ENCODE assay signal across 13 cellular contexts in the genomic region with DNA sequence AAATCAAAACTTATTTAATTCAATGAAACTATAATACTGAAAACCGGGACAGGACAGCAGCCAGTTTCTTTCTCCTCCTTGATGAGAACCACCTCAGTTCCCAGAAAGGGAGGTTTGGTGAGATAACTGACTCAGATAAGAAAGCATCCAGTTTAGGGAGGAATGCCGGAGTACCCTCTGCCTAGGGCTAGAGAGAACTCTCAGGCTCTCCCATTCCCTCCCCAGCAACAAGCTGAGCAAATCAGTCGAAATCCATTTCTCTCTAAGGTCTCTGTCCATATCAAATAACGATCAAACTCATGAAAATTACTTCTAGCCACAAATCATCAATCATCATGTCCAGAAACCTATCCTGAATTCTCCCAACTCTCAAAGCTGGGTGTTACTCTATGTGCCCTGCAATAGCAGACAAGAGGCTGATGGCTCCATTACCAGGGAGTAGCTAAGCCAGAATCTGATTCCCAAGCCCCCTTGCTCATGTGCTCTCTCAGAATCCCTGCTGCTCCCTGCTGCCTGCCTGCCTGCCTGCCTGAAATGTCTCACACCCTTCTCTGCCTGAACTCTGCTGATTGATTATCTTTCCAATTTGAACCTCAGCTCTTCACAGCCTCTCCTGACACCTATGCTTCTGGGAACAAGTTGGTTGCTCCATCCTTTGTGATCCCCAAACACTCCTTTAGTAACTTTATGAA. TPM values are rescaled to one million over a fixed set of nuclear protein-coding genes. Genes with fewer than 3 reads are reported as not detected.
DNase-seq lines count a peak whose midpoint lies in the region; ATAC-seq, FAIRE-seq and TF ChIP-seq lines count a peak whose summit lies in the region.
"Had no signal": no experiment of that assay in that cellular context is flagged by ENCODE, and none has a peak within 500 bp of the region (broad histone marks: within the 10 kb centered on the region; RNA-seq: fewer than 3 reads in every experiment).

No MANE protein-coding gene starts in this region.

- H3K4me3 Mint-ChIP-seq in Calu3 (ENCODE audit: low read depth, unreplicated experiment) = peak overlapping the region; percentile 81
- H3K4me3 Mint-ChIP-seq in H9 = peak overlapping the region; percentile 5 to 53
- peak overlapping the region; percentile 96 for H3K4me3 Mint-ChIP-seq in astrocyte (ENCODE audit: unreplicated experiment)

- H2BK15ac ChIP-seq in H9 (ENCODE audit: low read depth, low read length) = no peak overlapping the region

- H3K9me3 ChIP-seq in H9 (ENCODE audit: control insufficient read depth, low read depth, low read length) = no peaks in the 10 kb centered on the region
- H3K9me3 ChIP-seq in astrocyte (ENCODE audit: insufficient read depth, low read depth, low read length) = no peaks in the 10 kb centered on the region
- no peaks in the 10 kb centered on the region for H3K9me3 ChIP-seq in mucosa of stomach (ENCODE audit: control insufficient read depth, low read length)
- H3K9me3 ChIP-seq in ascending aorta = no peaks in the 10 kb centered on the region
- H3K9me3 ChIP-seq: MG63 had no signal

- H3K36me3 Mint-ChIP-seq in Calu3 (ENCODE audit: insufficient read depth, unreplicated experiment) (peaks cover 86% of the 10 kb centered on the region), H9 (ENCODE audit: insufficient read depth in 1 of 3, low read depth in 3 of 3) (peaks cover 17 to 37% (median 30%) of the 10 kb centered on the region in 3 experiments), astrocyte (ENCODE audit: low read depth, unreplicated experiment) (peaks cover 33% of the 10 kb centered on the region)

- H3K27ac Mint-ChIP-seq in Calu3 (ENCODE audit: unreplicated experiment) = peak overlapping the region; percentile 15
- peak overlapping the region; percentile 1 to 85 (median 36); a peak in 6 of 7 replicates for H3K27ac Mint-ChIP-seq in H9
- no peak overlapping the region for H3K27ac Mint-ChIP-seq in astrocyte (ENCODE audit: unreplicated experiment)

- H2BK20ac ChIP-seq in H9 (ENCODE audit: low read depth, low read length, poor library complexity, severe bottlenecking) = no peak overlapping the region

- no peaks in the 10 kb centered on the region for H3K9me3 Mint-ChIP-seq in Calu3 (ENCODE audit: low read depth, unreplicated experiment)
- H3K9me3 Mint-ChIP-seq in H9 = peaks cover 0 to 2% of the 10 kb centered on the region in 2 experiments; a peak in 2 of 5 replicates
- H3K9me3 Mint-ChIP-seq in astrocyte (ENCODE audit: unreplicated experiment) = no peaks in the 10 kb centered on the region

- H3K79me1 ChIP-seq in H9 (ENCODE audit: insufficient read depth, low read depth, low read length, poor library complexity, severe bottlenecking) = no peaks in the 10 kb centered on the region

- H2AK5ac ChIP-seq in H9 (ENCODE audit: insufficient read length, low read length) = no peak overlapping the region

- WGBS in H9 (ENCODE audit: extremely low coverage, insufficient read length, low lambda C conversion rate) = no CpG with 5 or more reads among the region's 4 CpGs

- no peak for FAIRE-seq in astrocyte (lab: Jason Lieb, UNC)

- H2AFZ ChIP-seq in H9 (ENCODE audit: low read length) (no peak overlapping the region), astrocyte (ENCODE audit: low read depth, low read length) (no peak overlapping the region)

- peak overlapping the region; percentile 18 for H3K4me2 ChIP-seq in H9 (ENCODE audit: insufficient read depth, insufficient read length, low read length)
- no peak overlapping the region for H3K4me2 ChIP-seq in astrocyte (ENCODE audit: low read length)

- H4K91ac ChIP-seq in H9 (ENCODE audit: insufficient read length, low read depth, low read length) = no peak overlapping the region

- no peak overlapping the region for H3K56ac ChIP-seq in H9 (ENCODE audit: insufficient read length, low read depth, low read length)

- H4K8ac ChIP-seq in H9 (replicated peaks; ENCODE audit: insufficient read length, low read depth, low read length) = no peak overlapping the region

- H3K18ac ChIP-seq in H9 (ENCODE audit: insufficient read length, low read depth, low read length) = no peak overlapping the region

- H3K4me1 Mint-ChIP-seq in Calu3 (ENCODE audit: low read depth, unreplicated experiment) (peaks cover 28% of the 10 kb centered on the region), H9 (peaks cover 43 to 46% of the 10 kb centered on the region in 2 experiments), astrocyte (ENCODE audit: low read depth, unreplicated experiment) (peaks cover 25% of the 10 kb centered on the region)

- H3K4ac ChIP-seq in H9 (ENCODE audit: low read depth, low read length) = no peak overlapping the region

- H3K27me3 Mint-ChIP-seq in Calu3 (ENCODE audit: unreplicated experiment) (no peaks in the 10 kb centered on the region), H9 (ENCODE audit: low read depth) (no peaks in the 10 kb centered on the region), astrocyte (ENCODE audit: low read depth, unreplicated experiment) (no peaks in the 10 kb centered on the region)

- no peak overlapping the region for H3K4me3 ChIP-seq in astrocyte (ENCODE audit: insufficient read depth, low read depth, low read length)
- no peak overlapping the region for H3K4me3 ChIP-seq in mucosa of stomach (ENCODE audit: low read length)
- H3K4me3 ChIP-seq in ascending aorta = no peak overlapping the region
- H3K4me3 ChIP-seq: MG63 had no signal

- H4K20me1 ChIP-seq in H9 (ENCODE audit: control insufficient read depth, insufficient read depth, insufficient read length) (no peaks in the 10 kb centered on the region), astrocyte (ENCODE audit: insufficient read depth, low read length) (peaks cover 4% of the 10 kb centered on the region)

- BruUV-seq in Calu3 (replicated peaks; lab: Mats Ljungman, UMichigan) = no TSS peak

- ATAC-seq in GM21381 (IDR thresholded peaks at IDR 0.05; ENCODE audit: unreplicated experiment) = no peak
- ATAC-seq: HCT116 had no signal

- H3K23me2 ChIP-seq in H9 (ENCODE audit: insufficient read length, low read depth, low read length, poor library complexity, severe bottlenecking) = peaks cover 16% of the 10 kb centered on the region

- CTCF ChIA-PET in Calu3 (lab: Charles Lee) = no interaction called here

- H2BK120ac ChIP-seq in H9 (ENCODE audit: low read depth, low read length, poor library complexity, severe bottlenecking) = no peak overlapping the region

- intact Hi-C loops in Calu3 (cut with micrococcal nuclease; ENCODE audit: unreplicated experiment) = loop anchor here (10.0 kb wide), 2 partner anchors 68 to 98 kb away; a partner anchor contains a TSS
- intact Hi-C loops in ascending aorta (cut with DNase I) = loop anchor here (10.0 kb wide), 4 partner anchors 618 to 1712 kb away; a partner anchor contains a TSS

- H2BK5ac ChIP-seq in H9 (ENCODE audit: insufficient read length, low read length) = no peak overlapping the region

- H3K23ac ChIP-seq in H9 (ENCODE audit: insufficient read length, low read depth, low read length) = no peak overlapping the region

- H3K27me3 ChIP-seq in H9 (ENCODE audit: insufficient read depth, low read length) (no peaks in the 10 kb centered on the region), astrocyte (ENCODE audit: insufficient read depth, low read length) (no peaks in the 10 kb centered on the region), mucosa of stomach (ENCODE audit: control insufficient read depth, insufficient read depth, low read length) (no peaks in the 10 kb centered on the region), ascending aorta (no peaks in the 10 kb centered on the region)
- H3K27me3 ChIP-seq: MG63 had no signal

- no peak overlapping the region for H4K5ac ChIP-seq in H9 (ENCODE audit: insufficient read length, low read depth, low read length)

- no peaks in the 10 kb centered on the region for H3K79me2 ChIP-seq in H9 (ENCODE audit: insufficient read depth, low read length)
- peaks cover 28% of the 10 kb centered on the region for H3K79me2 ChIP-seq in astrocyte (ENCODE audit: insufficient read depth, low read length)

- H3K27ac ChIP-seq in H9 (ENCODE audit: insufficient read length, low read depth, low read length) = peak overlapping the region; percentile 4
- no peak overlapping the region for H3K27ac ChIP-seq in astrocyte (ENCODE audit: low read depth, low read length)
- H3K27ac ChIP-seq in ascending aorta = no peak overlapping the region

- H2BK12ac ChIP-seq in H9 (ENCODE audit: insufficient read length, low read depth, low read length) = no peak overlapping the region

- H3K14ac ChIP-seq in H9 (ENCODE audit: insufficient read depth, low read length) = no peak overlapping the region

- DNase-seq in Calu3 = no peak
- peak; percentile 56 for DNase-seq in H9
- peak; percentile 32 for DNase-seq in astrocyte (ENCODE audit: low read depth)
- DNase-seq in ascending aorta (ENCODE audit: low spot score in 2 of 2) = no peak
- no peak for DNase-seq in stimulated activated naive CD4-positive, alpha-beta T cell (lab: John Stamatoyannopoulos, UW)
- no peak for DNase-seq in NCI-H2196 treated with DMSO at 0.1 percent for 48 hours (lab: John Stamatoyannopoulos, UW; ENCODE audit: unreplicated experiment)
- DNase-seq: MG63; NCI-H82; stimulated activated CD4-positive, alpha-beta T cell treated with anti-CD3 and anti-CD28 coated beads, Interleukin-12 subunit alpha, Interleukin-12 subunit beta, amount 100 ng/mL, for 4 hours; SW 1271 had no signal

- H3T11ph ChIP-seq in H9 (ENCODE audit: low read length) = no peak overlapping the region

- no peak for TF ChIP-seq CTCF in Calu3 (IDR thresholded peaks at IDR 0.05; ENCODE audit: unreplicated experiment)
- TF ChIP-seq CTCF in H9 (conservative IDR thresholded peaks at IDR 0.05) = no peak
- no peak for TF ChIP-seq CTCF in astrocyte (IDR thresholded peaks at IDR 0.05; ENCODE audit: insufficient read depth, low read depth, low read length)
- TF ChIP-seq CTCF in ascending aorta (IDR thresholded peaks at IDR 0.05) = no peak

- H3K9ac ChIP-seq in H9 (ENCODE audit: extremely low read depth, insufficient read length, low read length) (no peak overlapping the region), astrocyte (ENCODE audit: low read length) (no peak overlapping the region), mucosa of stomach (ENCODE audit: low read length) (peak overlapping the region; percentile 24)

- H3K36me3 ChIP-seq in astrocyte (ENCODE audit: insufficient read depth, low read length) = peaks cover 9% of the 10 kb centered on the region
- peaks cover 5% of the 10 kb centered on the region for H3K36me3 ChIP-seq in mucosa of stomach (ENCODE audit: control insufficient read depth, insufficient read depth, low read length)
- H3K36me3 ChIP-seq in ascending aorta = peaks cover 5 to 10% of the 10 kb centered on the region in 2 donors

- H3K4me1 ChIP-seq in H9 (ENCODE audit: insufficient read depth, low read length) = peaks cover 7% of the 10 kb centered on the region; the same call in 1 of the 2 replicates
- H3K4me1 ChIP-seq in astrocyte (ENCODE audit: insufficient read depth, low read length) = peaks cover 15% of the 10 kb centered on the region
- peaks cover 18% of the 10 kb centered on the region for H3K4me1 ChIP-seq in mucosa of stomach (ENCODE audit: control insufficient read depth, insufficient read depth, low read length)
- peaks cover 3 to 11% of the 10 kb centered on the region in 2 donors for H3K4me1 ChIP-seq in ascending aorta

RNA-seq across cellular contexts. Expression of a gene that starts 3.8 kb away (rescaled TPM):
- total RNA-seq in Calu3 (2022) (12.5 and 16.4 TPM in 2 replicates), H9 (2021) (6.2 and 7.4 TPM in 2 replicates), astrocyte (12.3 and 13.1 TPM in 2 replicates), ascending aorta (21.0 TPM)

RNA-seq across cellular contexts. Expression of a gene that starts 49.4 kb away (rescaled TPM):
- total RNA-seq in Calu3 (2022) (not detected in 2 replicates), H9 (2021) (0.13 TPM in 1 of 2 replicates, not detected in the other), astrocyte (not detected in 2 replicates), ascending aorta (not detected)

Comparison
In these comparisons a context has a peak if more than half of its experiments do, and no peak if none do; other contexts are left out.
1. DNase-seq: peak in H9 (single experiment) and astrocyte (single experiment); none in Calu3 (single experiment), ascending aorta (0 of 2), stimulated activated naive CD4-positive, alpha-beta T cell (0 of 6) and NCI-H2196 treated with DMSO at 0.1 percent for 48 hours (single experiment).
2. H3K4me3 Mint-ChIP-seq: peak in every context shown above with its lines; median percentile 96 in astrocyte; 81 in Calu3; 29 in H9.